8 cellular contexts compared by ENCODE assay signal in the genomic region with DNA sequence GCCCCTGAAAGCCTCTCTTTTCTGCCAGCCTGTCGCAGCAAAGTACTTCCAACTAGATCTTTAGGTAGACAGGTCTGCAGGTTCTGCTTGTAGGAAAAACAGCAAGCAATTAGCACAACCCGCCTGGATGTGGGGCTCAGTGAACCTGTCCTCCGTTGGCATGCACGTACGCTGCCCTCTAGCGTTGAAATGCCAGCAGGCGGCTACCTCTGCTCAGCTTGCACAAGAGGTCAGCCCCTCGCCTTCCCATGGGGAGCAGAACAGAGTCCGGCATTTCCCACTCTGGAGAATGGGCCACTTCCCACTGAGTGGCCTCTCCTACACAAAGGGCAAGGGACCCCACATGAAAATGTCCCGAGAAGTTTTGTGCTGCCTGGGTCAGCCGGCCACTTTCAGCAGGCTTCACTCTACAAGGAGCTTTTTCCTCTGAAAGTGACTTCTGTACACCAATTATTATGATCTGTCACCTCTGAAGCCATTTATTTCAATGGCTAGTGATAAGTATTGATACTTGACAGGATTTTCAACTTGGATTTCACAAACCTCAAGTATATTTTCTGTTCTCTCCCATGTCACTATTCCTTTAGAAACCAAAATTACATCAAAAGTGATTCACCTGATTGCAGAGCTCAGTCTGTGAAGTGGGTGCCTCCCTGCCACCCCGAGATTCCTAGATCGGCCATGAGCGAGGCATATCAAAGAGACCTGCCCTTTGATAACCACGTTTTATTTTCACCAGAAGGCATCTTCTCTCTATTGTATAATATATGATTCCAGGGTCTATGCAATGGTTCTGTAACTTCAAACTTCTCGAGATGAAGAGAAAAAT. TPM values are rescaled to one million over a fixed set of nuclear protein-coding genes. Genes with fewer than 3 reads are reported as not detected.
DNase-seq lines count a peak whose midpoint lies in the region; ATAC-seq and TF ChIP-seq lines count a peak whose summit lies in the region.

No MANE protein-coding gene starts in this region.

- H3K23ac ChIP-seq in neuronal stem cell (ENCODE audit: low read depth, low read length, poor library complexity): no peak overlapping the region

- H2BK120ac ChIP-seq in neuronal stem cell (ENCODE audit: low read depth, low read length): no peak overlapping the region

- peak; percentile 81 for TF ChIP-seq CTCF in fibroblast of mammary gland (conservative IDR thresholded peaks at IDR 0.05; ENCODE audit: control insufficient read depth, insufficient read depth, low read depth, low read length)

- no peak overlapping the region for H3K4me2 ChIP-seq in neuronal stem cell (ENCODE audit: insufficient read depth, low read length, poor library complexity, severe bottlenecking)

- H3K9ac ChIP-seq in neuronal stem cell (ENCODE audit: low read depth, low read length, poor library complexity) (no peak overlapping the region), stomach smooth muscle (ENCODE audit: low read length in 2 of 2) (no peak overlapping the region)

- H3K9me3 ChIP-seq in neuronal stem cell (replicated peaks in 1 of 2; ENCODE audit: control insufficient read depth in 2 of 2, insufficient read depth in 1 of 2, low read depth in 1 of 2, low read length in 2 of 2) (no peaks in the 10 kb centered on the region), stomach smooth muscle (ENCODE audit: control insufficient read depth in 2 of 2, low read length in 2 of 2) (no peaks in the 10 kb centered on the region)

- no peak overlapping the region for H3K18ac ChIP-seq in neuronal stem cell (ENCODE audit: low read length)

- no CpG with 5 or more reads among the region's 16 CpGs for WGBS in neuronal stem cell (ENCODE audit: extremely low coverage in 2 of 2, insufficient read length in 2 of 2, insufficient replicate concordance in 1 of 2), 2 donors

- H3K4me3 ChIP-seq in fibroblast of mammary gland (ENCODE audit: control insufficient read depth, low read depth, low read length) (no peak overlapping the region), neuronal stem cell (ENCODE audit: low read length in 2 of 2) (no peak overlapping the region), stomach smooth muscle (ENCODE audit: low read length in 2 of 2) (no peak overlapping the region)

- H2BK12ac ChIP-seq in neuronal stem cell (ENCODE audit: low read length): no peak overlapping the region

- DNase-seq in Daoy (ENCODE audit: low read depth) (peak; percentile 80), OCI-M1 (lab: John Stamatoyannopoulos, UW) (peak; percentile 67), activated T-cell treated with anti-CD3 and anti-CD28 coated beads for 4 hours (peak; percentile 36), fibroblast of mammary gland (ENCODE audit: low read depth) (peak; percentile 80), neuronal stem cell (ENCODE audit: low spot score) (peak; percentile 55), NCI-H2029 (lab: John Stamatoyannopoulos, UW) (no peak)

- H3K4me1 ChIP-seq in neuronal stem cell (ENCODE audit: control insufficient read depth in 2 of 2, insufficient read depth in 1 of 2, low read depth in 1 of 2, low read length in 2 of 2) (peaks cover 0 to 5% of the 10 kb centered on the region in 2 donors), stomach smooth muscle (ENCODE audit: control insufficient read depth, insufficient read depth, low read length) (peaks cover 35% of the 10 kb centered on the region)

- H2BK15ac ChIP-seq in neuronal stem cell (ENCODE audit: low read length): no peak overlapping the region

- H4K91ac ChIP-seq in neuronal stem cell (ENCODE audit: low read depth, low read length, poor library complexity): no peak overlapping the region

- H3K27me3 ChIP-seq in neuronal stem cell (ENCODE audit: control insufficient read depth in 3 of 3, insufficient read depth in 3 of 3, low read depth in 1 of 3, low read length in 3 of 3) (no peaks in the 10 kb centered on the region), stomach smooth muscle (ENCODE audit: control insufficient read depth in 1 of 2, insufficient read depth in 2 of 2, low read length in 2 of 2) (no peaks in the 10 kb centered on the region)

- H3K36me3 ChIP-seq in neuronal stem cell (replicated peaks in 1 of 2; ENCODE audit: control insufficient read depth in 2 of 2, insufficient read depth in 2 of 2, low read length in 2 of 2): no peaks in the 10 kb centered on the region
- H3K36me3 ChIP-seq in stomach smooth muscle (ENCODE audit: control insufficient read depth in 2 of 2, insufficient read depth in 2 of 2, low read length in 2 of 2): no peaks in the 10 kb centered on the region

- H2AFZ ChIP-seq in neuronal stem cell (ENCODE audit: low read length): no peak overlapping the region

- no peak overlapping the region for H3K14ac ChIP-seq in neuronal stem cell (ENCODE audit: low read length)

- H4K8ac ChIP-seq in neuronal stem cell (ENCODE audit: low read depth, low read length): no peak overlapping the region

- peak; percentile 66 for ATAC-seq in HG02981 (IDR thresholded peaks at IDR 0.05; ENCODE audit: unreplicated experiment)

- H3K27ac ChIP-seq in neuronal stem cell (replicated peaks; ENCODE audit: low read length) (no peak overlapping the region), stomach smooth muscle (ENCODE audit: low read length) (peak overlapping the region; percentile 58)

- no peak overlapping the region for H2AK5ac ChIP-seq in neuronal stem cell (ENCODE audit: low read depth, low read length)

- H3K79me1 ChIP-seq in neuronal stem cell (ENCODE audit: low read depth, low read length): no peaks in the 10 kb centered on the region

- H3K4ac ChIP-seq in neuronal stem cell (ENCODE audit: low read length): no peak overlapping the region

- no peak overlapping the region for H2BK5ac ChIP-seq in neuronal stem cell (ENCODE audit: low read length)

RNA-seq across cellular contexts. Expression of a gene that starts 56.7 kb away (rescaled TPM):
- total RNA-seq in Daoy (2014; rRNA removed; shearing (Covaris generic)): 4.5 and 5.2 TPM in 2 replicates
- 1.6 TPM for polyA plus RNA-seq in neuronal stem cell (2013, experiment 1 of 2)
- 1.6 TPM for polyA plus RNA-seq in neuronal stem cell (2013, experiment 2 of 2)
